1 cellular context compared by ENCODE assay signal in the genomic region with DNA sequence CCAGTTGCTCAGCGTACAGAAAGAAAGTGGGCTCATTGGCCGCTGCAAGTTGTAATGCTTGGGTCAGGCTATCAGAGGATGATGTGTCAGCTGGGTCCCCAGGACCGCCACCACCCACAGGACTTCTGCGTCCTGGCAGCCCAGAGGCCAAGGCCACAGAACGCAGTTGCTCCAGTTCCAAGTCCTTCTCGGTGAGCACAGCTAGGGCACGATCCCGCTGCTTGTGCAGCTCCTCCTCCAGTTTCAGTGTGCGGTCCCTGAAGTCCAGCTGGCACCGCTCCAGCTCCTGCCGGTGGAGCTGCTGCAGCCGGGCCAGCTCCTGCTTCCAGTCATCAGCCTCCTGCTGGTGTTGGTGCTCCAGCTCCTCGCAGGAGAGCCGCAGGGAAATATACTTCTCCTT.
TF ChIP-seq lines count a peak whose summit lies in the region.

No MANE protein-coding gene starts in this region.

TF ChIP-seq in HepG2, 621 proteins besides CTCF, POLR2A, EP300 and RAD21 (continued from another document and continues in another):
- TF ChIP-seq, protein P1, sequence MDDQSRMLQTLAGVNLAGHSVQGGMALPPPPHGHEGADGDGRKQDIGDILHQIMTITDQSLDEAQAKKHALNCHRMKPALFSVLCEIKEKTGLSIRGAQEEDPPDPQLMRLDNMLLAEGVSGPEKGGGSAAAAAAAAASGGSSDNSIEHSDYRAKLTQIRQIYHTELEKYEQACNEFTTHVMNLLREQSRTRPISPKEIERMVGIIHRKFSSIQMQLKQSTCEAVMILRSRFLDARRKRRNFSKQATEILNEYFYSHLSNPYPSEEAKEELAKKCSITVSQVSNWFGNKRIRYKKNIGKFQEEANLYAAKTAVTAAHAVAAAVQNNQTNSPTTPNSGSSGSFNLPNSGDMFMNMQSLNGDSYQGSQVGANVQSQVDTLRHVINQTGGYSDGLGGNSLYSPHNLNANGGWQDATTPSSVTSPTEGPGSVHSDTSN (CRISPR knock-in tag; IDR thresholded peaks at IDR 0.05; ENCODE audit: borderline replicate concordance): no peak
- TF ChIP-seq, protein P2, sequence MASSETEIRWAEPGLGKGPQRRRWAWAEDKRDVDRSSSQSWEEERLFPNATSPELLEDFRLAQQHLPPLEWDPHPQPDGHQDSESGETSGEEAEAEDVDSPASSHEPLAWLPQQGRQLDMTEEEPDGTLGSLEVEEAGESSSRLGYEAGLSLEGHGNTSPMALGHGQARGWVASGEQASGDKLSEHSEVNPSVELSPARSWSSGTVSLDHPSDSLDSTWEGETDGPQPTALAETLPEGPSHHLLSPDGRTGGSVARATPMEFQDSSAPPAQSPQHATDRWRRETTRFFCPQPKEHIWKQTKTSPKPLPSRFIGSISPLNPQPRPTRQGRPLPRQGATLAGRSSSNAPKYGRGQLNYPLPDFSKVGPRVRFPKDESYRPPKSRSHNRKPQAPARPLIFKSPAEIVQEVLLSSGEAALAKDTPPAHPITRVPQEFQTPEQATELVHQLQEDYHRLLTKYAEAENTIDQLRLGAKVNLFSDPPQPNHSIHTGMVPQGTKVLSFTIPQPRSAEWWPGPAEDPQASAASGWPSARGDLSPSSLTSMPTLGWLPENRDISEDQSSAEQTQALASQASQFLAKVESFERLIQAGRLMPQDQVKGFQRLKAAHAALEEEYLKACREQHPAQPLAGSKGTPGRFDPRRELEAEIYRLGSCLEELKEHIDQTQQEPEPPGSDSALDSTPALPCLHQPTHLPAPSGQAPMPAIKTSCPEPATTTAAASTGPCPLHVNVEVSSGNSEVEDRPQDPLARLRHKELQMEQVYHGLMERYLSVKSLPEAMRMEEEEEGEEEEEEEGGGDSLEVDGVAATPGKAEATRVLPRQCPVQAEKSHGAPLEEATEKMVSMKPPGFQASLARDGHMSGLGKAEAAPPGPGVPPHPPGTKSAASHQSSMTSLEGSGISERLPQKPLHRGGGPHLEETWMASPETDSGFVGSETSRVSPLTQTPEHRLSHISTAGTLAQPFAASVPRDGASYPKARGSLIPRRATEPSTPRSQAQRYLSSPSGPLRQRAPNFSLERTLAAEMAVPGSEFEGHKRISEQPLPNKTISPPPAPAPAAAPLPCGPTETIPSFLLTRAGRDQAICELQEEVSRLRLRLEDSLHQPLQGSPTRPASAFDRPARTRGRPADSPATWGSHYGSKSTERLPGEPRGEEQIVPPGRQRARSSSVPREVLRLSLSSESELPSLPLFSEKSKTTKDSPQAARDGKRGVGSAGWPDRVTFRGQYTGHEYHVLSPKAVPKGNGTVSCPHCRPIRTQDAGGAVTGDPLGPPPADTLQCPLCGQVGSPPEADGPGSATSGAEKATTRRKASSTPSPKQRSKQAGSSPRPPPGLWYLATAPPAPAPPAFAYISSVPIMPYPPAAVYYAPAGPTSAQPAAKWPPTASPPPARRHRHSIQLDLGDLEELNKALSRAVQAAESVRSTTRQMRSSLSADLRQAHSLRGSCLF (CRISPR knock-in tag; IDR thresholded peaks at IDR 0.05; ENCODE audit: borderline replicate concordance): no peak
- TF ChIP-seq ZNF792 (CRISPR knock-in tag; IDR thresholded peaks at IDR 0.05) (peak; percentile 44; the same call in 1 of the 2 replicates), SNAPC2 (CRISPR knock-in tag; IDR thresholded peaks at IDR 0.05) (no peak), AKAP8 (CRISPR knock-in tag; IDR thresholded peaks at IDR 0.05) (no peak), DNMT1 (CRISPR knock-in tag; IDR thresholded peaks at IDR 0.05) (peak; percentile 79; the same call in 1 of the 2 replicates), EED (CRISPR knock-in tag; IDR thresholded peaks at IDR 0.05) (no peak), MXI1 (IDR thresholded peaks at IDR 0.05; ENCODE audit: borderline replicate concordance, low read depth, low read length) (no peak; the same call in 2 of the 3 replicates), ZNF333 (CRISPR knock-in tag; IDR thresholded peaks at IDR 0.05; ENCODE audit: borderline replicate concordance) (no peak), ZNF737 (CRISPR knock-in tag; IDR thresholded peaks at IDR 0.05; ENCODE audit: borderline replicate concordance) (no peak), ZNF101 (CRISPR knock-in tag; IDR thresholded peaks at IDR 0.05; ENCODE audit: borderline replicate concordance, low read depth) (no peak), NAIF1 (CRISPR knock-in tag; IDR thresholded peaks at IDR 0.05; ENCODE audit: borderline replicate concordance) (no peak), ETV5 (CRISPR knock-in tag; IDR thresholded peaks at IDR 0.05; ENCODE audit: borderline replicate concordance) (0 out of 2 replicates have a peak, but pooled peaks have one; percentile 13), ZNF879 (CRISPR knock-in tag; IDR thresholded peaks at IDR 0.05) (no peak), SP5 (CRISPR knock-in tag; IDR thresholded peaks at IDR 0.05; ENCODE audit: borderline replicate concordance, low read depth) (peak; percentile 26; the same call in 1 of the 2 replicates), ZEB1 (IDR thresholded peaks at IDR 0.05; ENCODE audit: insufficient replicate concordance, low read depth) (no peak), RFX5 (IDR thresholded peaks at IDR 0.05; ENCODE audit: low read depth, low read length) (no peak), ZNF546 (CRISPR knock-in tag; conservative IDR thresholded peaks at IDR 0.05) (no peak), ZNF251 (CRISPR knock-in tag; IDR thresholded peaks at IDR 0.05) (no peak), ZNF562 (CRISPR knock-in tag; IDR thresholded peaks at IDR 0.05; ENCODE audit: borderline replicate concordance) (no peak), MZF1 (CRISPR knock-in tag; IDR thresholded peaks at IDR 0.05; ENCODE audit: borderline replicate concordance) (no peak), ZNF296 (CRISPR knock-in tag; conservative IDR thresholded peaks at IDR 0.05) (no peak), TEAD3 (CRISPR knock-in tag; optimal IDR thresholded peaks at IDR 0.05; ENCODE audit: borderline replicate concordance) (peak; percentile 44), PAX8 (CRISPR knock-in tag; IDR thresholded peaks at IDR 0.05; ENCODE audit: borderline replicate concordance) (no peak)
- TF ChIP-seq, protein P3, sequence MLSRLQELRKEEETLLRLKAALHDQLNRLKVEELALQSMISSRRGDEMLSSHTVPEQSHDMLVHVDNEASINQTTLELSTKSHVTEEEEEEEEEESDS (CRISPR knock-in tag; IDR thresholded peaks at IDR 0.05; ENCODE audit: borderline replicate concordance): no peak
- TF ChIP-seq, protein P4, sequence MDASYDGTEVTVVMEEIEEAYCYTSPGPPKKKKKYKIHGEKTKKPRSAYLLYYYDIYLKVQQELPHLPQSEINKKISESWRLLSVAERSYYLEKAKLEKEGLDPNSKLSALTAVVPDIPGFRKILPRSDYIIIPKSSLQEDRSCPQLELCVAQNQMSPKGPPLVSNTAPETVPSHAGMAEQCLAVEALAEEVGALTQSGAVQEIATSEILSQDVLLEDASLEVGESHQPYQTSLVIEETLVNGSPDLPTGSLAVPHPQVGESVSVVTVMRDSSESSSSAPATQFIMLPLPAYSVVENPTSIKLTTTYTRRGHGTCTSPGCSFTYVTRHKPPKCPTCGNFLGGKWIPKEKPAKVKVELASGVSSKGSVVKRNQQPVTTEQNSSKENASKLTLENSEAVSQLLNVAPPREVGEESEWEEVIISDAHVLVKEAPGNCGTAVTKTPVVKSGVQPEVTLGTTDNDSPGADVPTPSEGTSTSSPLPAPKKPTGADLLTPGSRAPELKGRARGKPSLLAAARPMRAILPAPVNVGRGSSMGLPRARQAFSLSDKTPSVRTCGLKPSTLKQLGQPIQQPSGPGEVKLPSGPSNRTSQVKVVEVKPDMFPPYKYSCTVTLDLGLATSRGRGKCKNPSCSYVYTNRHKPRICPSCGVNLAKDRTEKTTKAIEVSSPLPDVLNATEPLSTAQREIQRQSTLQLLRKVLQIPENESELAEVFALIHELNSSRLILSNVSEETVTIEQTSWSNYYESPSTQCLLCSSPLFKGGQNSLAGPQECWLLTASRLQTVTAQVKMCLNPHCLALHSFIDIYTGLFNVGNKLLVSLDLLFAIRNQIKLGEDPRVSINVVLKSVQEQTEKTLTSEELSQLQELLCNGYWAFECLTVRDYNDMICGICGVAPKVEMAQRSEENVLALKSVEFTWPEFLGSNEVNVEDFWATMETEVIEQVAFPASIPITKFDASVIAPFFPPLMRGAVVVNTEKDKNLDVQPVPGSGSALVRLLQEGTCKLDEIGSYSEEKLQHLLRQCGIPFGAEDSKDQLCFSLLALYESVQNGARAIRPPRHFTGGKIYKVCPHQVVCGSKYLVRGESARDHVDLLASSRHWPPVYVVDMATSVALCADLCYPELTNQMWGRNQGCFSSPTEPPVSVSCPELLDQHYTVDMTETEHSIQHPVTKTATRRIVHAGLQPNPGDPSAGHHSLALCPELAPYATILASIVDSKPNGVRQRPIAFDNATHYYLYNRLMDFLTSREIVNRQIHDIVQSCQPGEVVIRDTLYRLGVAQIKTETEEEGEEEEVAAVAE (CRISPR knock-in tag; IDR thresholded peaks at IDR 0.05; ENCODE audit: borderline replicate concordance): no peak
- TF ChIP-seq, protein P5, sequence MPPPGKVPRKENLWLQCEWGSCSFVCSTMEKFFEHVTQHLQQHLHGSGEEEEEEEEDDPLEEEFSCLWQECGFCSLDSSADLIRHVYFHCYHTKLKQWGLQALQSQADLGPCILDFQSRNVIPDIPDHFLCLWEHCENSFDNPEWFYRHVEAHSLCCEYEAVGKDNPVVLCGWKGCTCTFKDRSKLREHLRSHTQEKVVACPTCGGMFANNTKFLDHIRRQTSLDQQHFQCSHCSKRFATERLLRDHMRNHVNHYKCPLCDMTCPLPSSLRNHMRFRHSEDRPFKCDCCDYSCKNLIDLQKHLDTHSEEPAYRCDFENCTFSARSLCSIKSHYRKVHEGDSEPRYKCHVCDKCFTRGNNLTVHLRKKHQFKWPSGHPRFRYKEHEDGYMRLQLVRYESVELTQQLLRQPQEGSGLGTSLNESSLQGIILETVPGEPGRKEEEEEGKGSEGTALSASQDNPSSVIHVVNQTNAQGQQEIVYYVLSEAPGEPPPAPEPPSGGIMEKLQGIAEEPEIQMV (CRISPR knock-in tag; IDR thresholded peaks at IDR 0.05; ENCODE audit: low read depth): no peak
- TF ChIP-seq, protein P6, sequence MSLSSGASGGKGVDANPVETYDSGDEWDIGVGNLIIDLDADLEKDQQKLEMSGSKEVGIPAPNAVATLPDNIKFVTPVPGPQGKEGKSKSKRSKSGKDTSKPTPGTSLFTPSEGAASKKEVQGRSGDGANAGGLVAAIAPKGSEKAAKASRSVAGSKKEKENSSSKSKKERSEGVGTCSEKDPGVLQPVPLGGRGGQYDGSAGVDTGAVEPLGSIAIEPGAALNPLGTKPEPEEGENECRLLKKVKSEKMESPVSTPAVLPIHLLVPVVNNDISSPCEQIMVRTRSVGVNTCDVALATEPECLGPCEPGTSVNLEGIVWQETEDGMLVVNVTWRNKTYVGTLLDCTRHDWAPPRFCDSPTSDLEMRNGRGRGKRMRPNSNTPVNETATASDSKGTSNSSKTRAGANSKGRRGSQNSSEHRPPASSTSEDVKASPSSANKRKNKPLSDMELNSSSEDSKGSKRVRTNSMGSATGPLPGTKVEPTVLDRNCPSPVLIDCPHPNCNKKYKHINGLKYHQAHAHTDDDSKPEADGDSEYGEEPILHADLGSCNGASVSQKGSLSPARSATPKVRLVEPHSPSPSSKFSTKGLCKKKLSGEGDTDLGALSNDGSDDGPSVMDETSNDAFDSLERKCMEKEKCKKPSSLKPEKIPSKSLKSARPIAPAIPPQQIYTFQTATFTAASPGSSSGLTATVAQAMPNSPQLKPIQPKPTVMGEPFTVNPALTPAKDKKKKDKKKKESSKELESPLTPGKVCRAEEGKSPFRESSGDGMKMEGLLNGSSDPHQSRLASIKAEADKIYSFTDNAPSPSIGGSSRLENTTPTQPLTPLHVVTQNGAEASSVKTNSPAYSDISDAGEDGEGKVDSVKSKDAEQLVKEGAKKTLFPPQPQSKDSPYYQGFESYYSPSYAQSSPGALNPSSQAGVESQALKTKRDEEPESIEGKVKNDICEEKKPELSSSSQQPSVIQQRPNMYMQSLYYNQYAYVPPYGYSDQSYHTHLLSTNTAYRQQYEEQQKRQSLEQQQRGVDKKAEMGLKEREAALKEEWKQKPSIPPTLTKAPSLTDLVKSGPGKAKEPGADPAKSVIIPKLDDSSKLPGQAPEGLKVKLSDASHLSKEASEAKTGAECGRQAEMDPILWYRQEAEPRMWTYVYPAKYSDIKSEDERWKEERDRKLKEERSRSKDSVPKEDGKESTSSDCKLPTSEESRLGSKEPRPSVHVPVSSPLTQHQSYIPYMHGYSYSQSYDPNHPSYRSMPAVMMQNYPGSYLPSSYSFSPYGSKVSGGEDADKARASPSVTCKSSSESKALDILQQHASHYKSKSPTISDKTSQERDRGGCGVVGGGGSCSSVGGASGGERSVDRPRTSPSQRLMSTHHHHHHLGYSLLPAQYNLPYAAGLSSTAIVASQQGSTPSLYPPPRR (CRISPR knock-in tag; IDR thresholded peaks at IDR 0.05; ENCODE audit: borderline replicate concordance): no peak
- TF ChIP-seq, protein P7, sequence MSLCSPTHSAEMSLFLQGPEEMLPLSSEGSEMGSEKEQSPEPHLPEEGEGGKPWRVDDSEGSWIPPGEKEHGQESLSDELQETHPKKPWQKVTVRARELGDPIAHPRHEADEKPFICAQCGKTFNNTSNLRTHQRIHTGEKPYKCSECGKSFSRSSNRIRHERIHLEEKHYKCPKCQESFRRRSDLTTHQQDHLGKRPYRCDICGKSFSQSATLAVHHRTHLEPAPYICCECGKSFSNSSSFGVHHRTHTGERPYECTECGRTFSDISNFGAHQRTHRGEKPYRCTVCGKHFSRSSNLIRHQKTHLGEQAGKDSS (CRISPR knock-in tag; IDR thresholded peaks at IDR 0.05; ENCODE audit: borderline replicate concordance, low read depth): no peak
- TF ChIP-seq, protein P8, sequence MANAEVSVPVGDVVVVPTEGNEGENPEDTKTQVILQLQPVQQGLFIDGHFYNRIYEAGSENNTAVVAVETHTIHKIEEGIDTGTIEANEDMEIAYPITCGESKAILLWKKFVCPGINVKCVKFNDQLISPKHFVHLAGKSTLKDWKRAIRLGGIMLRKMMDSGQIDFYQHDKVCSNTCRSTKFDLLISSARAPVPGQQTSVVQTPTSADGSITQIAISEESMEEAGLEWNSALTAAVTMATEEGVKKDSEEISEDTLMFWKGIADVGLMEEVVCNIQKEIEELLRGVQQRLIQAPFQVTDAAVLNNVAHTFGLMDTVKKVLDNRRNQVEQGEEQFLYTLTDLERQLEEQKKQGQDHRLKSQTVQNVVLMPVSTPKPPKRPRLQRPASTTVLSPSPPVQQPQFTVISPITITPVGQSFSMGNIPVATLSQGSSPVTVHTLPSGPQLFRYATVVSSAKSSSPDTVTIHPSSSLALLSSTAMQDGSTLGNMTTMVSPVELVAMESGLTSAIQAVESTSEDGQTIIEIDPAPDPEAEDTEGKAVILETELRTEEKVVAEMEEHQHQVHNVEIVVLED (CRISPR knock-in tag; IDR thresholded peaks at IDR 0.05; ENCODE audit: borderline replicate concordance): no peak; the same call in 1 of the 2 replicates
- TF ChIP-seq, protein P9, sequence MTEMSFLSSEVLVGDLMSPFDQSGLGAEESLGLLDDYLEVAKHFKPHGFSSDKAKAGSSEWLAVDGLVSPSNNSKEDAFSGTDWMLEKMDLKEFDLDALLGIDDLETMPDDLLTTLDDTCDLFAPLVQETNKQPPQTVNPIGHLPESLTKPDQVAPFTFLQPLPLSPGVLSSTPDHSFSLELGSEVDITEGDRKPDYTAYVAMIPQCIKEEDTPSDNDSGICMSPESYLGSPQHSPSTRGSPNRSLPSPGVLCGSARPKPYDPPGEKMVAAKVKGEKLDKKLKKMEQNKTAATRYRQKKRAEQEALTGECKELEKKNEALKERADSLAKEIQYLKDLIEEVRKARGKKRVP (CRISPR knock-in tag; IDR thresholded peaks at IDR 0.05): no peak
